Comparison of ENCODE assay signal across 31 cellular contexts in genomic region chr10:43978936-43979335, GRCh38.
"Had no signal": no experiment of that assay in that cellular context is flagged by ENCODE, and none has a peak within 500 bp of the region (broad histone marks: within the 10 kb centered on the region; RNA-seq: fewer than 3 reads in every experiment).

No MANE protein-coding gene starts in this region.

- H3K4me1 ChIP-seq: ascending aorta had no signal

- H3K9me3 ChIP-seq: ascending aorta had no signal

- H3K27ac ChIP-seq: ascending aorta, cardiac muscle cell, WERI-Rb-1 had no signal

- H3K36me3 ChIP-seq: ascending aorta, cardiac muscle cell, WERI-Rb-1 had no signal

- H3K27me3 ChIP-seq: ascending aorta, cardiac muscle cell had no signal

- ATAC-seq: activated CD4-positive, alpha-beta T cell treated with anti-CD3 and anti-CD28 coated beads for 36 hours; activated CD4-positive, CD25-positive, alpha-beta regulatory T cell treated with anti-CD3 and anti-CD28 coated beads, Interleukin-2, amount 50 U/mL, for 24 hours; activated CD8-positive, alpha-beta memory T cell treated with anti-CD3 and anti-CD28 coated beads, Interleukin-2, amount 10 ng/mL, durations not matched to agents 7 days and 5 days; activated CD8-positive, alpha-beta T cell treated with anti-CD3 and anti-CD28 coated beads, Interleukin-2, amount 10 ng/mL, durations not matched to agents 7 days and 5 days; activated naive CD8-positive, alpha-beta T cell treated with anti-CD3 and anti-CD28 coated beads, Interleukin-2, amount 50 U/mL, for 24 hours; WTC11 had no signal

- DNase-seq: activated CD4-positive, alpha-beta memory T cell treated with anti-CD3 and anti-CD28 coated beads, Interleukin-2, amount 10 ng/mL, durations not matched to agents 7 days and 5 days; activated CD4-positive, alpha-beta T cell treated with anti-CD3 and anti-CD28 coated beads for 1 hour; activated CD4-positive, alpha-beta T cell treated with anti-CD3 and anti-CD28 coated beads for 36 hours; activated CD4-positive, alpha-beta T cell treated with anti-CD3 and anti-CD28 coated beads for 48 hours; activated CD4-positive, alpha-beta T cell treated with anti-CD3 and anti-CD28 coated beads, Interleukin-2, amount 10 ng/mL, durations not matched to agents 7 days and 5 days; activated CD4-positive, alpha-beta T cell treated with anti-CD3 and anti-CD28 coated beads, Interleukin-2, amount 50 U/mL, for 48 hours; activated CD4-positive, CD25-positive, alpha-beta regulatory T cell; activated CD8-positive, alpha-beta memory T cell treated with anti-CD3 and anti-CD28 coated beads for 24 hours; activated CD8-positive, alpha-beta memory T cell treated with anti-CD3 and anti-CD28 coated beads, Interleukin-2, amount 10 ng/mL, durations not matched to agents 7 days and 5 days; activated CD8-positive, alpha-beta memory T cell treated with anti-CD3 and anti-CD28 coated beads, Interleukin-2, amount 50 U/mL, for 48 hours; activated CD8-positive, alpha-beta T cell treated with anti-CD3 and anti-CD28 coated beads, Interleukin-2, amount 10 ng/mL, durations not matched to agents 7 days and 5 days; activated effector memory CD4-positive, alpha-beta T cell treated with Interleukin-2 at 50 U/mL for 16 hours; activated gamma-delta T cell; activated naive CD4-positive, alpha-beta T cell treated with anti-CD3 and anti-CD28 coated beads, Interleukin-2, amount 10 ng/mL, durations not matched to agents 7 days and 5 days; activated naive CD4-positive, alpha-beta T cell treated with Interleukin-2 at 50 U/mL for 16 hours; activated naive CD8-positive, alpha-beta T cell treated with anti-CD3 and anti-CD28 coated beads, Interleukin-2, amount 10 ng/mL, durations not matched to agents 7 days and 5 days; activated naive CD8-positive, alpha-beta T cell treated with anti-CD3 and anti-CD28 coated beads, Interleukin-2, amount 50 U/mL, for 24 hours; activated T-cell treated with anti-CD3 and anti-CD28 coated beads, Interleukin-2, amount 50 U/mL, for 24 hours; activated T-cell treated with anti-CD3 and anti-CD28 coated beads, Interleukin-2, amount 50 U/mL, for 48 hours; amygdala; anterior cingulate cortex; caudate nucleus; cerebellar nuclear complex; T-helper 1 cell; T-helper 2 cell; T-helper 9 cell; WERI-Rb-1 had no signal

- H3K4me3 ChIP-seq: ascending aorta, cardiac muscle cell had no signal
